1 cellular context compared by ENCODE assay signal in genomic region chr19:41399525-41399924, GRCh38.
TF ChIP-seq lines count a peak whose summit lies in the region.

No MANE protein-coding gene starts in this region.

TF ChIP-seq in A549, 52 proteins besides CTCF, POLR2A, EP300 and RAD21 (continued from another document):
- TF ChIP-seq MAX (IDR thresholded peaks at IDR 0.05) = no peak
- no peak for TF ChIP-seq ZNF302 (CRISPR knock-in tag; IDR thresholded peaks at IDR 0.05)
- TF ChIP-seq BCL3 (IDR thresholded peaks at IDR 0.05) = no peak
- no peak for TF ChIP-seq ELK1 (IDR thresholded peaks at IDR 0.05; ENCODE audit: low read depth, low read length)
- no peak for TF ChIP-seq MAFK (IDR thresholded peaks at IDR 0.05; ENCODE audit: partially characterized antibody)
- no peak for TF ChIP-seq FOSB (CRISPR knock-in tag; IDR thresholded peaks at IDR 0.05)
- no peak for TF ChIP-seq RCOR1 (IDR thresholded peaks at IDR 0.05; ENCODE audit: low read depth, low read length)
- no peak for TF ChIP-seq HOXB13 (CRISPR knock-in tag; IDR thresholded peaks at IDR 0.05; ENCODE audit: low read depth)
- no peak for TF ChIP-seq POLR2AphosphoS2 (conservative IDR thresholded peaks at IDR 0.05; ENCODE audit: low read length)
- no peak for TF ChIP-seq KDM5A (IDR thresholded peaks at IDR 0.05)
- TF ChIP-seq CHD4 (IDR thresholded peaks at IDR 0.05; ENCODE audit: borderline replicate concordance) = no peak
- TF ChIP-seq SREBF2 (IDR thresholded peaks at IDR 0.05) = no peak
- no peak for TF ChIP-seq HES2 (IDR thresholded peaks at IDR 0.05)
- TF ChIP-seq JUN (IDR thresholded peaks at IDR 0.05) = no peak
- no peak for TF ChIP-seq CBX2 (IDR thresholded peaks at IDR 0.05; ENCODE audit: borderline replicate concordance, low read depth)
